8 cellular contexts compared by ENCODE assay signal in genomic region chr4:23934915-23935314, GRCh38. TPM values are rescaled to one million over a fixed set of nuclear protein-coding genes. Genes with fewer than 3 reads are reported as not detected.
DNase-seq lines count a peak whose midpoint lies in the region; ATAC-seq and TF ChIP-seq lines count a peak whose summit lies in the region.

No MANE protein-coding gene starts in this region.

- TF ChIP-seq POLR2A in testis (IDR thresholded peaks at IDR 0.05): no peak

- in situ Hi-C loops in brain microvascular endothelial cell (cut with HindIII; ENCODE audit: low pct_ligation_motif_present, low sequenced_read_pairs): no loop called here

- H3K27me3 ChIP-seq in brain microvascular endothelial cell (replicated peaks): no peaks in the 10 kb centered on the region
- H3K27me3 ChIP-seq in testis: no peaks in the 10 kb centered on the region

- WGBS in testis, 2 donors: 25 to 37% methylated on average over 3 of the region's 3 CpGs

- peaks cover 4% of the 10 kb centered on the region for H3K4me1 ChIP-seq in testis

- intact Hi-C loops in testis (cut with DNase I; ENCODE audit: low total_unique reads): no loop called here

- H3K4me3 ChIP-seq in brain microvascular endothelial cell (ENCODE audit: low read depth, low read length): no peak overlapping the region
- no peak overlapping the region for H3K4me3 ChIP-seq in testis

- H3K36me3 ChIP-seq in brain microvascular endothelial cell (replicated peaks) (no peaks in the 10 kb centered on the region), testis (ENCODE audit: low read depth, missing control alignments) (no peaks in the 10 kb centered on the region)

- H3K9me3 ChIP-seq in testis: no peaks in the 10 kb centered on the region

- no peak for ATAC-seq in HG02973 (IDR thresholded peaks at IDR 0.05; ENCODE audit: unreplicated experiment)
- ATAC-seq in GM18858 (IDR thresholded peaks at IDR 0.05; ENCODE audit: unreplicated experiment): no peak
- ATAC-seq in GM21447 (IDR thresholded peaks at IDR 0.05; ENCODE audit: unreplicated experiment): no peak
- no peak for ATAC-seq in HG03439 (IDR thresholded peaks at IDR 0.05; ENCODE audit: unreplicated experiment)

- TF ChIP-seq CTCF in brain microvascular endothelial cell (IDR thresholded peaks at IDR 0.05; ENCODE audit: low read depth, low read length, missing control alignments) (no peak), testis (IDR thresholded peaks at IDR 0.05) (no peak)

- H3K27ac ChIP-seq in brain microvascular endothelial cell: no peak overlapping the region
- no peak overlapping the region for H3K27ac ChIP-seq in testis

- DNase-seq in HS-5 (ENCODE audit: low read depth) (peak; percentile 57), brain microvascular endothelial cell (peak; percentile 83), iPS-NIHi7 (ENCODE audit: extremely low spot score) (peak; percentile 30), testis (peak; percentile 48)

RNA-seq across cellular contexts. Expression of gene PPARGC1A, which starts 45.1 kb away (rescaled TPM):
- 10 to 100 TPM; 33.0 to 33.4 TPM for total RNA-seq in testis
- 15.4 TPM for polyA plus RNA-seq in testis (ENCODE audit: insufficient read depth, low read depth, low replicate concordance)

Comparison
In these comparisons a context has a peak if more than half of its experiments do, and no peak if none do; other contexts are left out.
1. DNase-seq: peak in every context shown above with its lines; median percentile 83 in brain microvascular endothelial cell; 57 in HS-5; 48 in testis; 30 in iPS-NIHi7.